Comparison of ENCODE assay signal across 12 cellular contexts in the genomic region with DNA sequence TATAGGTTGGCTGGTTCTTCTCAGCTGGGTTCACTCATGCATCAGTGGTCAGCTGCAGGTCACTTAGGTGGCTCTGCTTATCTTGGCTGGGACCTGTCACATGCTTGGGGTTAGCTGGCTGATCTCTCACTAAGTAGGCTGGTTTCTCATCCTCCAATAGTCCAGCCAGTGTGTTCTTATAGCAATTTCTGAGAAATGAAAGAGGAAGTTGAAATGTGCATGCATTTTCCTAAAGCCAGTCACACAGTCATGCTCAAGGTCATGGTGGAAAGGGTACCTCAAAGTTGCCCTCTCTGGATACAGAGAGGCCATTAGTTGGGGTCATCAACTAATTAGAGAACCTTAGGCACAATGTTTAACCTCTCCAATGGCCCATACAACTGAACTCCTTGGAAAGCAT.
DNase-seq lines count a peak whose midpoint lies in the region; ATAC-seq, FAIRE-seq and TF ChIP-seq lines count a peak whose summit lies in the region.
"Had no signal": no experiment of that assay in that cellular context is flagged by ENCODE, and none has a peak within 500 bp of the region (broad histone marks: within the 10 kb centered on the region; RNA-seq: fewer than 3 reads in every experiment).

No MANE protein-coding gene starts in this region.

- peak; percentile 57 for DNase-seq in GM13976 (ENCODE audit: low spot score)
- peak; percentile 25 for DNase-seq in SKM-1 (lab: John Stamatoyannopoulos, UW; ENCODE audit: unreplicated experiment)
- no peak for DNase-seq in activated T-cell treated with anti-CD3 and anti-CD28 coated beads for 4 hours
- DNase-seq in CD4-positive, alpha-beta memory T cell, result no peak
- DNase-seq in urothelium cell line (ENCODE audit: low spot score), result no peak
- no peak for DNase-seq in effector CD4-positive, alpha-beta T cell
- DNase-seq: NCI-H2171 treated with DMSO at 0.1 percent for 48 hours had no signal

- H3K9me3 ChIP-seq in CD4-positive, alpha-beta memory T cell (ENCODE audit: control insufficient read depth in 1 of 2, low read length in 2 of 2), result no peaks in the 10 kb centered on the region

- no peaks in the 10 kb centered on the region for H3K27me3 ChIP-seq in CD4-positive, alpha-beta memory T cell (ENCODE audit: insufficient read depth, low read length)

- CTCF ChIA-PET in CD4-positive, alpha-beta memory T cell (lab: Charles Lee; ENCODE audit: partially characterized antibody), result interaction anchor here (1.3 kb wide), 1 partner anchor 9 kb away, joined by 4 read pairs; no protein-coding TSS in a partner anchor

- peaks cover 15% of the 10 kb centered on the region for H3K4me1 ChIP-seq in CD4-positive, alpha-beta memory T cell (ENCODE audit: insufficient read depth, low read length)

- no peaks in the 10 kb centered on the region for H3K36me3 Mint-ChIP-seq in CD4-positive, alpha-beta memory T cell

- H3K27ac ChIP-seq in CD4-positive, alpha-beta memory T cell (ENCODE audit: low read depth, low read length), result no peak overlapping the region
- H3K27ac ChIP-seq: skin epidermis had no signal

- FAIRE-seq in urothelium cell line (lab: Jason Lieb, UNC), result no peak

- peaks cover 0 to 2% of the 10 kb centered on the region in 2 donors for H3K27me3 Mint-ChIP-seq in CD4-positive, alpha-beta memory T cell

- TF ChIP-seq CTCF in GM13976 (IDR thresholded peaks at IDR 0.05; ENCODE audit: borderline replicate concordance, control extremely low read depth, extremely low read depth, insufficient read depth, missing control alignments), result no peak

- H3K36me3 ChIP-seq in CD4-positive, alpha-beta memory T cell (ENCODE audit: insufficient read depth, low read length), result no peaks in the 10 kb centered on the region

- POLR2A ChIA-PET in CD4-positive, alpha-beta memory T cell (lab: Charles Lee; ENCODE audit: partially characterized antibody), result no interaction called here

- intact Hi-C loops in CD4-positive, alpha-beta memory T cell (cut with micrococcal nuclease), result no loop called here

- no peak overlapping the region for H3K4me3 ChIP-seq in CD4-positive, alpha-beta memory T cell (ENCODE audit: low read length in 2 of 2)
- H3K4me3 ChIP-seq: GM23338, skin epidermis had no signal

- in situ Hi-C loops in GM13976 (cut with MboI; ENCODE audit: low sequenced_read_pairs, unreplicated experiment), result no loop called here

- H3K4me1 Mint-ChIP-seq in CD4-positive, alpha-beta memory T cell, result peaks cover 13 to 26% (median 16%) of the 10 kb centered on the region in 4 donors

- ATAC-seq in GM21367 (IDR thresholded peaks at IDR 0.05; ENCODE audit: unreplicated experiment), result peak; percentile 84
- peak; percentile 78 for ATAC-seq in HG03103 (IDR thresholded peaks at IDR 0.05; ENCODE audit: low read depth, unreplicated experiment)
- ATAC-seq: GM23338 had no signal

- no peaks in the 10 kb centered on the region for H3K9me3 Mint-ChIP-seq in CD4-positive, alpha-beta memory T cell
- H3K9me3 Mint-ChIP-seq: GM23338 had no signal

- H3K4me3 Mint-ChIP-seq in CD4-positive, alpha-beta memory T cell, result no peak overlapping the region
- H3K4me3 Mint-ChIP-seq: B cell, GM23338 had no signal

- H3K27ac Mint-ChIP-seq in CD4-positive, alpha-beta memory T cell, result no peak overlapping the region
- H3K27ac Mint-ChIP-seq: B cell, GM23338 had no signal

Comparison
In these comparisons a context has a peak if more than half of its experiments do, and no peak if none do; other contexts are left out.
1. DNase-seq: peak in GM13976 (single experiment) and SKM-1 (single experiment); none in activated T-cell treated with anti-CD3 and anti-CD28 coated beads for 4 hours (single experiment), CD4-positive, alpha-beta memory T cell (0 of 5), urothelium cell line (single experiment) and effector CD4-positive, alpha-beta T cell (single experiment).